Comparison of ENCODE assay signal across 8 cellular contexts in the genomic region with DNA sequence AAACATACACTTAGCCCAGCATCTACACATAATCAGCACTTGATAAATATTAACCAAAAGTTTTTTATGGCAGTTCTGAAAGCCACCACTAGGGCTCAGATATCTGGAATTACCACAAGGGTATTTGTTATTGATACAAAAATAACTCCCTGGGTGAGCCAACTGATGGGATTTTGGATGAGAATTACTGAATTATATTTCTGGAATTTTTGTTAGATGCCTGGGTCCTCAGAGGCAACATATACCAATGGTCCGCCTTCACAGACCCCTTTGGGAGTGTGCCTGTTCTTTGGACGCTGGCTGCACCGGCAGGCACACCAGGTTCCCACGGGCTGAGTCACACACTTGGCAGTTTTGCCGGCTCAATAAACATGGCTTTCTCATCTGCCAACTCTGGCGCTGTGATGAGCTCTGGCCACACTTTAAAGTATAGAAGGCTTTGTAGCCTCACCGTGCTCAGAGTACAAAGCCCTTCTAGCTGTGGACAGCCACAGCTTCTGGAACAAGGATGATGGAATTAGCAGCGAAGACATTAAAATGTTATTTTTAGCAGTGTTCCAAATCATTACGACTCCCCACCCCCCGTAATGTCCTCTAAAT. TPM values are rescaled to one million over a fixed set of nuclear protein-coding genes. Genes with fewer than 3 reads are reported as not detected.
DNase-seq lines count a peak whose midpoint lies in the region; ATAC-seq and TF ChIP-seq lines count a peak whose summit lies in the region.

No MANE protein-coding gene starts in this region.

- H3K27me3 ChIP-seq in heart right ventricle: no peaks in the 10 kb centered on the region

- peak overlapping the region; percentile 54 for H3K27ac ChIP-seq in VCaP
- peak overlapping the region; percentile 61 to 85 (median 72) for H3K27ac ChIP-seq in heart right ventricle

- peak; percentile 86 to 96 (median 89) for ATAC-seq in heart right ventricle
- ATAC-seq in HG02759 (IDR thresholded peaks at IDR 0.05; ENCODE audit: unreplicated experiment): no peak
- no peak for ATAC-seq in HG03442 (IDR thresholded peaks at IDR 0.05; ENCODE audit: unreplicated experiment)

- peaks cover 10 to 49% (median 25%) of the 10 kb centered on the region in 9 donors for H3K4me1 ChIP-seq in heart right ventricle

- intact Hi-C loops in heart right ventricle (cut with DNase I): loop anchor here in 4 of 10 donors (1.0 to 10.0 kb wide), 4 partner anchors 24 to 164 kb away; a partner anchor contains a TSS

- peak in 10 of 14 donors; percentile 10 to 76 (median 30) for DNase-seq in C1 segment of cervical spinal cord (lab: John Stamatoyannopoulos, UW)
- DNase-seq in LHCN-M2 (ENCODE audit: low read depth): peak; percentile 90
- DNase-seq in heart right ventricle: peak; percentile 75
- DNase-seq in renal cortical epithelial cell (ENCODE audit: low read depth): peak; percentile 92
- DNase-seq in activated CD8-positive, alpha-beta memory T cell treated with anti-CD3 and anti-CD28 coated beads, Interleukin-2, amount 50 U/mL, for 4 hours: no peak

- peak; percentile 77 for TF ChIP-seq CTCF in VCaP (conservative IDR thresholded peaks at IDR 0.05)
- peak; percentile 52 to 80 (median 69) for TF ChIP-seq CTCF in heart right ventricle (IDR thresholded peaks at IDR 0.05)

- peaks cover 0 to 5% (median 0%) of the 10 kb centered on the region in 11 donors for H3K9me3 ChIP-seq in heart right ventricle

- H3K4me3 ChIP-seq in heart right ventricle: peak overlapping the region in 5 of 10 donors; percentile 2 to 15 (median 8)

- H3K36me3 ChIP-seq in heart right ventricle: no peaks in the 10 kb centered on the region

- 20 to 26% methylated on average over 10 of the region's 10 CpGs for WGBS in heart right ventricle, 2 donors

RNA-seq across cellular contexts. Expression of a gene that starts 24.5 kb away (rescaled TPM):
- total RNA-seq in LHCN-M2 (2014; rRNA removed) (2.5 and 3.5 TPM in 2 replicates), heart right ventricle (10 to 100 TPM in 2 of 10 donors, 1 to 10 TPM in 8; 6.1 to 14.7 (median 8.4) TPM), renal cortical epithelial cell (3.6 and 3.7 TPM in 2 replicates)
- polyA plus RNA-seq in LHCN-M2 (2012): 3.9 TPM
- polyA plus RNA-seq in heart right ventricle: 10 to 100 TPM in 1 of 2 donors, 1 to 10 TPM in 1; 6.7 to 15.2 TPM

Comparison
In these comparisons a context has a peak if more than half of its experiments do, and no peak if none do; other contexts are left out.
1. ATAC-seq: peak in heart right ventricle (8 of 8); none in HG02759 (single experiment) and HG03442 (single experiment).